ENCODE assay signal across 8 cellular contexts in the genomic region with DNA sequence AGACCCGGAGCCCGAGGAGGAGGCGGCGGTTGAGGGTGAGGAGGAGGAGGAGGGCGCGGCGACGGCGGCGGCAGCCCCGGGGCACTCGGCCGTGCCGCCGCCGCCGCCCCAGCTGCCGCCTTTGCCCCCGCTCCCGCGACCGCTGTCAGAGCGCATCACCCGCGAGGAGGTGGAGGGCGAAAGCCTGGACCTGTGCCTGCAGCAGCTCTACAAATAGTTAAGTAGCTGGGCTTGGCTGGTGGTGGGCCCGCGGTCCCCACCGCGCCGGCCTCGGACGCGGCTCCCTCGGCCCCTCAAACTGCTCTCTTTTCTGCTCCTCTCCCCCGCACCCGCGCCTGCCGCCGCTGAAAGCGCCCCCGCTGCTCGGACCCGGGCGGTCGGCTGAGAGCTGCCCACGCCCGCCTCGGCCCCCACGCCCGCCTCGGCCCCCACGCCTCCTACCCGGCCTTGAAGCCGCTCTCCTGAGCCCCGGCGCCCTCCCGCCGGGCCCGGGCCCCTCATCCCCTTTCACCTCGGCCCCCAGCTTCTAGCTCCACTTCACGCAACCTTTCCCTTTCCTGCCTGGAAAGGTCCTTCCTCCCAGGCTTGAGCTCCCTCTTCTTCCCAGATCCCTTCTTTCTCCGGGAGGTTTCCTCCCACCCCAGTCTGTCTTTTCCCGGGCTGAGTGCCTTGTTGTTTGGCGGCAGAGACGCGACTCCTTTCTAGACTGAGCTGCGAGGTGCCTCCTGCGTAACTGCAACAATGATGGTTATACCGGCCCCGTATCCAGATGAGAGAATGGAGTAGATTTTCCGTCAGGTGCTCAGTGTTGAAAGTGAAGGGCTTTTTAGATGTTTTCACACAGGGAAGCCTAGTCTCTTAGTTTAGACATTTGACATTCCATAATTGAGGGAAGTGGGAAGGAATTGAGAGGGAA.
DNase-seq lines count a peak whose midpoint lies in the region; ATAC-seq and TF ChIP-seq lines count a peak whose summit lies in the region.

No MANE protein-coding gene starts in this region.

- peak overlapping the region; percentile 65; the same call in 1 of the 2 replicates for H3K9ac ChIP-seq in iPS-20b (ENCODE audit: low read depth, low read length)

- H3K4me1 ChIP-seq in iPS-20b (ENCODE audit: insufficient read depth, low read length): no peaks in the 10 kb centered on the region; the same call in 1 of the 2 replicates

- DNase-seq in NCI-H82 (lab: John Stamatoyannopoulos, UW) (peak; percentile 70), NCI-H82 treated with DMSO at 0.1 percent for 48 hours (lab: John Stamatoyannopoulos, UW; ENCODE audit: unreplicated experiment) (no peak), NCI-H345 (lab: John Stamatoyannopoulos, UW) (peak; percentile 38), astrocyte of the cerebellum (ENCODE audit: low read depth) (no peak), skeletal muscle cell (ENCODE audit: low read depth) (no peak)

- peaks cover 33% of the 10 kb centered on the region for H3K27me3 ChIP-seq in iPS-20b (ENCODE audit: insufficient read depth, low read length)

- in situ Hi-C loops in astrocyte of the cerebellum (cut with HindIII; ENCODE audit: low sequenced_read_pairs): no loop called here

- no peak for ATAC-seq in GM18868 (IDR thresholded peaks at IDR 0.05; ENCODE audit: unreplicated experiment)
- ATAC-seq in GM21529 (IDR thresholded peaks at IDR 0.05; ENCODE audit: unreplicated experiment): no peak

- H3K4me3 ChIP-seq in astrocyte of the cerebellum (ENCODE audit: low read depth, low read length) (peak overlapping the region; percentile 67), iPS-20b (ENCODE audit: low read length) (peak overlapping the region; percentile 75), skeletal muscle cell (ENCODE audit: low read depth, low read length) (peak overlapping the region; percentile 69)

- no peaks in the 10 kb centered on the region for H3K36me3 ChIP-seq in iPS-20b (ENCODE audit: insufficient read depth, low read depth, low read length)

- no peak for TF ChIP-seq CTCF in astrocyte of the cerebellum (IDR thresholded peaks at IDR 0.05; ENCODE audit: low read depth, low read length, missing control alignments)

- no peaks in the 10 kb centered on the region for H3K9me3 ChIP-seq in iPS-20b (ENCODE audit: insufficient read depth, low read depth, low read length)

- H3K27ac ChIP-seq in iPS-20b (ENCODE audit: low read length): no peak overlapping the region

Comparison
In these comparisons a context has a peak if more than half of its experiments do, and no peak if none do; other contexts are left out.
1. DNase-seq: peak in NCI-H82 (single experiment) and NCI-H345 (single experiment); none in NCI-H82 treated with DMSO at 0.1 percent for 48 hours (single experiment), astrocyte of the cerebellum (single experiment) and skeletal muscle cell (single experiment).
2. Peak in every context shown above with its lines, with median percentiles within 50 percentile points of each other: H3K4me3 ChIP-seq.